ENCODE assay signal across 2 cellular contexts in the genomic region with DNA sequence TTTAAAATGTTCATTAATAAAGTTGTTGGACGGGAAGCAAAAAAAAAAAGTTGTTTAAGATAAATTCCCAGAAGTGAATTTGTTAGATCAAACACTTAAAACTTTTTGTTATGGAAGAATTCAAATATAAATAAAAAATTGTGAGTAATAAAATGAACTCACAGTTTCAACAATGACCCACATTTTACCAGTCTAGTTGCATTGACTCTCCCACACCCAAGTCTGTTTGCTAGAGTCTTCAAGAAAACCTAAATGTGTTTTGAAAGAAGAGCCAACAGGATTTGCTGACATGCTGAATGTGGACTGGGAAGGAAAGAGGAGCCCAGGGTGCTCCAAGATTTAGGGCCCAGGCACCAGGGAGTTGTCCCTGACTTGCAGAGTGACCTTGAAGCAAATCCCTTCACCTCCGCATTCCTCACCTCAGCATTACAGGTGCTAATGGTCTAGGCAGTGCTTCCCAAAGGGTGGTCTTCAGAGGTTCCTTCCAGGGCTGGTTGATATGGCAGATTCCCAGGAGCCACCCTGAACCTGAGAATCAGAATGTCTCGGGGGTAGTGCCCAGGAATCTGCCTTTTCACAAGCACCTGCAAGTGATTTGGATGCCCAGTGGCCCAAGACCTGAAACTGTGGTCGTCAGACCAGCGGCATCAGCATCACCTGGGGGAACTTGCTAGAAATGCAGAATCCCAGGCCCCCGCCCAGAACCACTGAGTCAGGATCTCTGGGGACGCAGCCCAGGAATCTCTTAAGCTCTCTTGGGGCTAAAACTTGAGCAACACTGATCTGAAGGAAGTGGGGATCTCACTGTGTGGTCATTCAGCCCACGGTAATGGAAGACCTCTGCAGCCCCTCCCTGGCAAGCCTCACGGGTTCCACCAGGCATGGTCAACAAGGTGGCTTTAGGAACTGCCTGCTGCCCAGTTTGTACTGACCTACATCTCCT.
TF ChIP-seq lines count a peak whose summit lies in the region.

No MANE protein-coding gene starts in this region.

TF ChIP-seq in GM23338, 12 proteins besides CTCF, POLR2A, EP300 and RAD21 (continues in another document):
- TF ChIP-seq EZH2 (IDR thresholded peaks at IDR 0.05; ENCODE audit: low read depth, unreplicated experiment) (no peak), EZH2phosphoT487 (IDR thresholded peaks at IDR 0.05; ENCODE audit: unreplicated experiment) (no peak), ZNF331 (CRISPR knock-in tag; IDR thresholded peaks at IDR 0.05; ENCODE audit: low read depth) (no peak), JUNB (IDR thresholded peaks at IDR 0.05; ENCODE audit: unreplicated experiment) (no peak), STAT1 (IDR thresholded peaks at IDR 0.05; ENCODE audit: unreplicated experiment) (no peak), POLR2AphosphoS5 (IDR thresholded peaks at IDR 0.05; ENCODE audit: low read depth) (no peak), ZNF114 (CRISPR knock-in tag; IDR thresholded peaks at IDR 0.05) (no peak)
- TF ChIP-seq, protein P1, sequence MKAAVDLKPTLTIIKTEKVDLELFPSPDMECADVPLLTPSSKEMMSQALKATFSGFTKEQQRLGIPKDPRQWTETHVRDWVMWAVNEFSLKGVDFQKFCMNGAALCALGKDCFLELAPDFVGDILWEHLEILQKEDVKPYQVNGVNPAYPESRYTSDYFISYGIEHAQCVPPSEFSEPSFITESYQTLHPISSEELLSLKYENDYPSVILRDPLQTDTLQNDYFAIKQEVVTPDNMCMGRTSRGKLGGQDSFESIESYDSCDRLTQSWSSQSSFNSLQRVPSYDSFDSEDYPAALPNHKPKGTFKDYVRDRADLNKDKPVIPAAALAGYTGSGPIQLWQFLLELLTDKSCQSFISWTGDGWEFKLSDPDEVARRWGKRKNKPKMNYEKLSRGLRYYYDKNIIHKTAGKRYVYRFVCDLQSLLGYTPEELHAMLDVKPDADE (IDR thresholded peaks at IDR 0.05) = no peak
- TF ChIP-seq, protein P2, sequence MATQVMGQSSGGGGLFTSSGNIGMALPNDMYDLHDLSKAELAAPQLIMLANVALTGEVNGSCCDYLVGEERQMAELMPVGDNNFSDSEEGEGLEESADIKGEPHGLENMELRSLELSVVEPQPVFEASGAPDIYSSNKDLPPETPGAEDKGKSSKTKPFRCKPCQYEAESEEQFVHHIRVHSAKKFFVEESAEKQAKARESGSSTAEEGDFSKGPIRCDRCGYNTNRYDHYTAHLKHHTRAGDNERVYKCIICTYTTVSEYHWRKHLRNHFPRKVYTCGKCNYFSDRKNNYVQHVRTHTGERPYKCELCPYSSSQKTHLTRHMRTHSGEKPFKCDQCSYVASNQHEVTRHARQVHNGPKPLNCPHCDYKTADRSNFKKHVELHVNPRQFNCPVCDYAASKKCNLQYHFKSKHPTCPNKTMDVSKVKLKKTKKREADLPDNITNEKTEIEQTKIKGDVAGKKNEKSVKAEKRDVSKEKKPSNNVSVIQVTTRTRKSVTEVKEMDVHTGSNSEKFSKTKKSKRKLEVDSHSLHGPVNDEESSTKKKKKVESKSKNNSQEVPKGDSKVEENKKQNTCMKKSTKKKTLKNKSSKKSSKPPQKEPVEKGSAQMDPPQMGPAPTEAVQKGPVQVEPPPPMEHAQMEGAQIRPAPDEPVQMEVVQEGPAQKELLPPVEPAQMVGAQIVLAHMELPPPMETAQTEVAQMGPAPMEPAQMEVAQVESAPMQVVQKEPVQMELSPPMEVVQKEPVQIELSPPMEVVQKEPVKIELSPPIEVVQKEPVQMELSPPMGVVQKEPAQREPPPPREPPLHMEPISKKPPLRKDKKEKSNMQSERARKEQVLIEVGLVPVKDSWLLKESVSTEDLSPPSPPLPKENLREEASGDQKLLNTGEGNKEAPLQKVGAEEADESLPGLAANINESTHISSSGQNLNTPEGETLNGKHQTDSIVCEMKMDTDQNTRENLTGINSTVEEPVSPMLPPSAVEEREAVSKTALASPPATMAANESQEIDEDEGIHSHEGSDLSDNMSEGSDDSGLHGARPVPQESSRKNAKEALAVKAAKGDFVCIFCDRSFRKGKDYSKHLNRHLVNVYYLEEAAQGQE (IDR thresholded peaks at IDR 0.05; ENCODE audit: unreplicated experiment) = no peak

TF ChIP-seq in WTC11, 78 proteins besides CTCF, POLR2A, EP300 and RAD21 (continued from another document):
- TF ChIP-seq, protein P3, sequence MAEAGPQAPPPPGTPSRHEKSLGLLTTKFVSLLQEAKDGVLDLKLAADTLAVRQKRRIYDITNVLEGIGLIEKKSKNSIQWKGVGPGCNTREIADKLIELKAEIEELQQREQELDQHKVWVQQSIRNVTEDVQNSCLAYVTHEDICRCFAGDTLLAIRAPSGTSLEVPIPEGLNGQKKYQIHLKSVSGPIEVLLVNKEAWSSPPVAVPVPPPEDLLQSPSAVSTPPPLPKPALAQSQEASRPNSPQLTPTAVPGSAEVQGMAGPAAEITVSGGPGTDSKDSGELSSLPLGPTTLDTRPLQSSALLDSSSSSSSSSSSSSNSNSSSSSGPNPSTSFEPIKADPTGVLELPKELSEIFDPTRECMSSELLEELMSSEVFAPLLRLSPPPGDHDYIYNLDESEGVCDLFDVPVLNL (CRISPR knock-in tag; IDR thresholded peaks at IDR 0.05; ENCODE audit: borderline replicate concordance, low read depth) = no peak
- no peak for TF ChIP-seq ZNF416 (CRISPR knock-in tag; IDR thresholded peaks at IDR 0.05)
- no peak for TF ChIP-seq ZNF396 (CRISPR knock-in tag; IDR thresholded peaks at IDR 0.05; ENCODE audit: borderline replicate concordance)
- TF ChIP-seq PRRX2 (CRISPR knock-in tag; IDR thresholded peaks at IDR 0.05) = no peak
- TF ChIP-seq, protein P4, sequence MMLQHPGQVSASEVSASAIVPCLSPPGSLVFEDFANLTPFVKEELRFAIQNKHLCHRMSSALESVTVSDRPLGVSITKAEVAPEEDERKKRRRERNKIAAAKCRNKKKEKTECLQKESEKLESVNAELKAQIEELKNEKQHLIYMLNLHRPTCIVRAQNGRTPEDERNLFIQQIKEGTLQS (CRISPR knock-in tag; conservative IDR thresholded peaks at IDR 0.05) = no peak
- TF ChIP-seq NR3C1 (CRISPR knock-in tag; conservative IDR thresholded peaks at IDR 0.05; ENCODE audit: low read depth) = no peak
- no peak for TF ChIP-seq ETV6 (CRISPR knock-in tag; IDR thresholded peaks at IDR 0.05)
- TF ChIP-seq TCF7 (CRISPR knock-in tag; IDR thresholded peaks at IDR 0.05; ENCODE audit: low read depth) = no peak
- TF ChIP-seq, protein P5, sequence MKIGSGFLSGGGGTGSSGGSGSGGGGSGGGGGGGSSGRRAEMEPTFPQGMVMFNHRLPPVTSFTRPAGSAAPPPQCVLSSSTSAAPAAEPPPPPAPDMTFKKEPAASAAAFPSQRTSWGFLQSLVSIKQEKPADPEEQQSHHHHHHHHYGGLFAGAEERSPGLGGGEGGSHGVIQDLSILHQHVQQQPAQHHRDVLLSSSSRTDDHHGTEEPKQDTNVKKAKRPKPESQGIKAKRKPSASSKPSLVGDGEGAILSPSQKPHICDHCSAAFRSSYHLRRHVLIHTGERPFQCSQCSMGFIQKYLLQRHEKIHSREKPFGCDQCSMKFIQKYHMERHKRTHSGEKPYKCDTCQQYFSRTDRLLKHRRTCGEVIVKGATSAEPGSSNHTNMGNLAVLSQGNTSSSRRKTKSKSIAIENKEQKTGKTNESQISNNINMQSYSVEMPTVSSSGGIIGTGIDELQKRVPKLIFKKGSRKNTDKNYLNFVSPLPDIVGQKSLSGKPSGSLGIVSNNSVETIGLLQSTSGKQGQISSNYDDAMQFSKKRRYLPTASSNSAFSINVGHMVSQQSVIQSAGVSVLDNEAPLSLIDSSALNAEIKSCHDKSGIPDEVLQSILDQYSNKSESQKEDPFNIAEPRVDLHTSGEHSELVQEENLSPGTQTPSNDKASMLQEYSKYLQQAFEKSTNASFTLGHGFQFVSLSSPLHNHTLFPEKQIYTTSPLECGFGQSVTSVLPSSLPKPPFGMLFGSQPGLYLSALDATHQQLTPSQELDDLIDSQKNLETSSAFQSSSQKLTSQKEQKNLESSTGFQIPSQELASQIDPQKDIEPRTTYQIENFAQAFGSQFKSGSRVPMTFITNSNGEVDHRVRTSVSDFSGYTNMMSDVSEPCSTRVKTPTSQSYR (CRISPR knock-in tag; IDR thresholded peaks at IDR 0.05) = no peak
- TF ChIP-seq, protein P6, sequence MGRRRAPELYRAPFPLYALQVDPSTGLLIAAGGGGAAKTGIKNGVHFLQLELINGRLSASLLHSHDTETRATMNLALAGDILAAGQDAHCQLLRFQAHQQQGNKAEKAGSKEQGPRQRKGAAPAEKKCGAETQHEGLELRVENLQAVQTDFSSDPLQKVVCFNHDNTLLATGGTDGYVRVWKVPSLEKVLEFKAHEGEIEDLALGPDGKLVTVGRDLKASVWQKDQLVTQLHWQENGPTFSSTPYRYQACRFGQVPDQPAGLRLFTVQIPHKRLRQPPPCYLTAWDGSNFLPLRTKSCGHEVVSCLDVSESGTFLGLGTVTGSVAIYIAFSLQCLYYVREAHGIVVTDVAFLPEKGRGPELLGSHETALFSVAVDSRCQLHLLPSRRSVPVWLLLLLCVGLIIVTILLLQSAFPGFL (CRISPR knock-in tag; IDR thresholded peaks at IDR 0.05; ENCODE audit: borderline replicate concordance) = no peak
- TF ChIP-seq ZNF121 (CRISPR knock-in tag; IDR thresholded peaks at IDR 0.05) = no peak
- TF ChIP-seq, protein P7, sequence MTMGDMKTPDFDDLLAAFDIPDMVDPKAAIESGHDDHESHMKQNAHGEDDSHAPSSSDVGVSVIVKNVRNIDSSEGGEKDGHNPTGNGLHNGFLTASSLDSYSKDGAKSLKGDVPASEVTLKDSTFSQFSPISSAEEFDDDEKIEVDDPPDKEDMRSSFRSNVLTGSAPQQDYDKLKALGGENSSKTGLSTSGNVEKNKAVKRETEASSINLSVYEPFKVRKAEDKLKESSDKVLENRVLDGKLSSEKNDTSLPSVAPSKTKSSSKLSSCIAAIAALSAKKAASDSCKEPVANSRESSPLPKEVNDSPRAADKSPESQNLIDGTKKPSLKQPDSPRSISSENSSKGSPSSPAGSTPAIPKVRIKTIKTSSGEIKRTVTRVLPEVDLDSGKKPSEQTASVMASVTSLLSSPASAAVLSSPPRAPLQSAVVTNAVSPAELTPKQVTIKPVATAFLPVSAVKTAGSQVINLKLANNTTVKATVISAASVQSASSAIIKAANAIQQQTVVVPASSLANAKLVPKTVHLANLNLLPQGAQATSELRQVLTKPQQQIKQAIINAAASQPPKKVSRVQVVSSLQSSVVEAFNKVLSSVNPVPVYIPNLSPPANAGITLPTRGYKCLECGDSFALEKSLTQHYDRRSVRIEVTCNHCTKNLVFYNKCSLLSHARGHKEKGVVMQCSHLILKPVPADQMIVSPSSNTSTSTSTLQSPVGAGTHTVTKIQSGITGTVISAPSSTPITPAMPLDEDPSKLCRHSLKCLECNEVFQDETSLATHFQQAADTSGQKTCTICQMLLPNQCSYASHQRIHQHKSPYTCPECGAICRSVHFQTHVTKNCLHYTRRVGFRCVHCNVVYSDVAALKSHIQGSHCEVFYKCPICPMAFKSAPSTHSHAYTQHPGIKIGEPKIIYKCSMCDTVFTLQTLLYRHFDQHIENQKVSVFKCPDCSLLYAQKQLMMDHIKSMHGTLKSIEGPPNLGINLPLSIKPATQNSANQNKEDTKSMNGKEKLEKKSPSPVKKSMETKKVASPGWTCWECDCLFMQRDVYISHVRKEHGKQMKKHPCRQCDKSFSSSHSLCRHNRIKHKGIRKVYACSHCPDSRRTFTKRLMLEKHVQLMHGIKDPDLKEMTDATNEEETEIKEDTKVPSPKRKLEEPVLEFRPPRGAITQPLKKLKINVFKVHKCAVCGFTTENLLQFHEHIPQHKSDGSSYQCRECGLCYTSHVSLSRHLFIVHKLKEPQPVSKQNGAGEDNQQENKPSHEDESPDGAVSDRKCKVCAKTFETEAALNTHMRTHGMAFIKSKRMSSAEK (CRISPR knock-in tag; IDR thresholded peaks at IDR 0.05; ENCODE audit: borderline replicate concordance) = no peak
- TF ChIP-seq ZNF138 (CRISPR knock-in tag; conservative IDR thresholded peaks at IDR 0.05) = no peak
- TF ChIP-seq EMX1 (CRISPR knock-in tag; IDR thresholded peaks at IDR 0.05) = no peak
